8 cellular contexts compared by ENCODE assay signal in genomic region chr1:227234998-227235405, GRCh38.
A peak's percentile ranks its signal among the peaks of the same experiment; 100 is the strongest.
DNase-seq lines count a peak whose midpoint lies in the region; ATAC-seq and TF ChIP-seq lines count a peak whose summit lies in the region.

No MANE protein-coding gene starts in this region.

- H3K36me3 ChIP-seq in BJ (ENCODE audit: control insufficient read depth, insufficient read depth, low read length) (no peaks in the 10 kb centered on the region), kidney epithelial cell (ENCODE audit: control insufficient read depth, insufficient read depth, low read length) (no peaks in the 10 kb centered on the region)

- peak; percentile 4 for DNase-seq in BJ (ENCODE audit: low read depth)
- DNase-seq in NCI-H524 (lab: John Stamatoyannopoulos, UW) = peak; percentile 67 to 88
- peak; percentile 33 for DNase-seq in brain pericyte (ENCODE audit: low read depth, low spot score)
- peak; percentile 26 for DNase-seq in kidney epithelial cell (ENCODE audit: low read depth)
- no peak for DNase-seq in T-helper 9 cell

- H3K4me3 ChIP-seq in BJ (ENCODE audit: low read depth, low read length) (no peak overlapping the region), kidney epithelial cell (ENCODE audit: low read depth, low read length) (no peak overlapping the region)

- POLR2A ChIA-PET in BJ (lab: Charles Lee) = no interaction called here

- ATAC-seq in GM18907 (IDR thresholded peaks at IDR 0.05; ENCODE audit: unreplicated experiment) (peak; percentile 52), HG02840 (IDR thresholded peaks at IDR 0.05; ENCODE audit: low FRiP score, unreplicated experiment) (no peak), HG02763 (IDR thresholded peaks at IDR 0.05; ENCODE audit: unreplicated experiment) (no peak)

- TF ChIP-seq CTCF in BJ (IDR thresholded peaks at IDR 0.05; ENCODE audit: insufficient read depth, low read depth, low read length) = peak; percentile 55
- peak; percentile 45 for TF ChIP-seq CTCF in kidney epithelial cell (IDR thresholded peaks at IDR 0.05; ENCODE audit: insufficient read depth, low read length, poor library complexity, severe bottlenecking)

- CTCF ChIA-PET in BJ (lab: Yijun Ruan, JAX) = interaction anchor here (0.8 to 1.3 kb wide), 6 partner anchors 14 to 204 kb away, joined by 3 to 6 read pairs (median 4); no protein-coding TSS in a partner anchor

- H3K27me3 ChIP-seq in BJ (ENCODE audit: control insufficient read depth, insufficient read depth, low read length) (no peaks in the 10 kb centered on the region), kidney epithelial cell (ENCODE audit: control insufficient read depth, insufficient read depth, low read length) (no peaks in the 10 kb centered on the region)
